In the genomic region with DNA sequence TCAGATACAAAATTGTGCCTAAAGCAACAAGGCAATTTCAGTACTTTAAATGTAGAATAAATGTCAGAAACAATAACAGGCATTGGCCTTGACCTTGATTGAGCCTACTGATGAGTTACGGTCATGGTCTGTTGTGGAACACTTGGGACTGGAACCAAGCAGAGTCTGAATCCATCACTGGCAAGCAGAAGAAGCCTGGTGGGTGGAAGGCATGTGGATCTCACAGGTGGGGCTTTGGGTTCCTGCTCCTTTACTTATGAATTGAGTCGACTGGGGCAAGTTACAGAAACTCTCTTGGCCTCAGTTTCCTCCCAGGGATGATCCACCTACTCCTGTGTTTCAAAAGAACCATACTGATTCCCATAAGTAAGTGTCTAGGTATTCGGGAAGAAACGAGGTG, we compare ENCODE assay signal across 35 cellular contexts.
"Had no signal": no experiment of that assay in that cellular context is flagged by ENCODE, and none has a peak within 500 bp of the region (broad histone marks: within the 10 kb centered on the region; RNA-seq: fewer than 3 reads in every experiment).

No MANE protein-coding gene starts in this region.

- H3K27me3 ChIP-seq: ascending aorta, cardiac muscle cell had no signal

- ATAC-seq: activated CD8-positive, alpha-beta memory T cell treated with anti-CD3 and anti-CD28 coated beads, Interleukin-2, amount 10 ng/mL, durations not matched to agents 7 days and 5 days; activated CD8-positive, alpha-beta T cell treated with anti-CD3 and anti-CD28 coated beads for 36 hours; activated naive CD8-positive, alpha-beta T cell treated with anti-CD3 and anti-CD28 coated beads, Interleukin-2, amount 50 U/mL, for 24 hours had no signal

- H3K4me1 Mint-ChIP-seq: activated B cell treated with CpG ODN at 0.5 μM for 24 hours; activated CD4-positive, alpha-beta T cell treated with anti-CD3 and anti-CD28 coated beads, Interleukin-2, amount 10 ng/mL, durations not matched to agents 24 days and 14 days; activated CD8-positive, alpha-beta memory T cell treated with anti-CD3 and anti-CD28 coated beads, Interleukin-2, amount 10 ng/mL, durations not matched to agents 7 days and 5 days; activated naive CD4-positive, alpha-beta T cell treated with anti-CD3 and anti-CD28 coated beads, Interleukin-2, amount 10 ng/mL, durations not matched to agents 7 days and 5 days; activated naive CD4-positive, alpha-beta T cell treated with anti-CD3 and anti-CD28 coated beads, Interleukin-2, amount 50 U/mL, for 24 hours; activated naive CD8-positive, alpha-beta T cell treated with anti-CD3 and anti-CD28 coated beads, Interleukin-2, amount 10 ng/mL, durations not matched to agents 7 days and 5 days; activated naive CD8-positive, alpha-beta T cell treated with anti-CD3 and anti-CD28 coated beads, Interleukin-2, amount 50 U/mL, for 24 hours had no signal

- H3K9me3 Mint-ChIP-seq: activated naive CD4-positive, alpha-beta T cell treated with anti-CD3 and anti-CD28 coated beads, Interleukin-2, amount 50 U/mL, for 24 hours had no signal

- H3K4me1 ChIP-seq: ascending aorta had no signal

- H3K4me3 ChIP-seq: ascending aorta, cardiac muscle cell had no signal

- DNase-seq: activated B cell treated with CpG ODN at 0.5 μM for 24 hours; activated CD4-positive, alpha-beta memory T cell treated with anti-CD3 and anti-CD28 coated beads for 36 hours; activated CD4-positive, alpha-beta T cell treated with anti-CD3 and anti-CD28 coated beads for 4 hours; activated CD4-positive, alpha-beta T cell treated with anti-CD3 and anti-CD28 coated beads, Interleukin-2, amount 10 ng/mL, durations not matched to agents 24 days and 14 days; activated CD4-positive, alpha-beta T cell treated with anti-CD3 and anti-CD28 coated beads, Interleukin-2, amount 50 U/mL, for 1 hour; activated CD4-positive, alpha-beta T cell treated with anti-CD3 and anti-CD28 coated beads, Interleukin-2, amount 50 U/mL, for 4 hours; activated CD4-positive, CD25-positive, alpha-beta regulatory T cell treated with anti-CD3 and anti-CD28 coated beads, Interleukin-2, amount 50 U/mL, for 72 hours; activated CD8-positive, alpha-beta memory T cell treated with anti-CD3 and anti-CD28 coated beads, Interleukin-2, amount 10 ng/mL, durations not matched to agents 7 days and 5 days; activated CD8-positive, alpha-beta memory T cell treated with anti-CD3 and anti-CD28 coated beads, Interleukin-2, amount 50 U/mL, for 48 hours; activated CD8-positive, alpha-beta T cell treated with anti-CD3 and anti-CD28 coated beads for 36 hours; activated effector memory CD4-positive, alpha-beta T cell treated with Interleukin-2 at 50 U/mL for 16 hours; activated gamma-delta T cell; activated naive CD4-positive, alpha-beta T cell treated with anti-CD3 and anti-CD28 coated beads, Interleukin-2, amount 10 ng/mL, durations not matched to agents 7 days and 5 days; activated naive CD4-positive, alpha-beta T cell treated with Interleukin-2 at 50 U/mL for 16 hours; activated naive CD8-positive, alpha-beta T cell treated with anti-CD3 and anti-CD28 coated beads, Interleukin-2, amount 10 ng/mL, durations not matched to agents 7 days and 5 days; activated naive CD8-positive, alpha-beta T cell treated with anti-CD3 and anti-CD28 coated beads, Interleukin-2, amount 50 U/mL, for 24 hours; activated T-cell treated with anti-CD3 and anti-CD28 coated beads, Interleukin-2, amount 50 U/mL, for 24 hours; activated T-cell treated with anti-CD3 and anti-CD28 coated beads, Interleukin-2, amount 50 U/mL, for 48 hours; amygdala; anterior cingulate cortex; SW 1271; T-helper 1 cell; T-helper 2 cell; T-helper 9 cell had no signal

- H3K27ac Mint-ChIP-seq: activated B cell treated with CpG ODN at 0.5 μM for 24 hours; activated CD4-positive, alpha-beta memory T cell treated with anti-CD3 and anti-CD28 coated beads for 36 hours; activated CD4-positive, alpha-beta T cell treated with anti-CD3 and anti-CD28 coated beads, Interleukin-2, amount 10 ng/mL, durations not matched to agents 24 days and 14 days; activated CD8-positive, alpha-beta memory T cell treated with anti-CD3 and anti-CD28 coated beads, Interleukin-2, amount 10 ng/mL, durations not matched to agents 7 days and 5 days; activated CD8-positive, alpha-beta T cell treated with anti-CD3 and anti-CD28 coated beads for 36 hours; activated naive CD4-positive, alpha-beta T cell treated with anti-CD3 and anti-CD28 coated beads, Interleukin-2, amount 10 ng/mL, durations not matched to agents 7 days and 5 days; activated naive CD4-positive, alpha-beta T cell treated with anti-CD3 and anti-CD28 coated beads, Interleukin-2, amount 50 U/mL, for 24 hours; activated naive CD8-positive, alpha-beta T cell; activated naive CD8-positive, alpha-beta T cell treated with anti-CD3 and anti-CD28 coated beads, Interleukin-2, amount 10 ng/mL, durations not matched to agents 7 days and 5 days; activated naive CD8-positive, alpha-beta T cell treated with anti-CD3 and anti-CD28 coated beads, Interleukin-2, amount 50 U/mL, for 24 hours; activated T-cell treated with anti-CD3 and anti-CD28 coated beads, Interleukin-2, amount 50 U/mL, for 24 hours; activated T-helper 2 cell treated with anti-CD3 and anti-CD28 coated beads, Interferon-gamma antibody, Interleukin-2, Interleukin-4, amounts not matched to agents 10 μg/mL and 5 μg/mL and 100 μg/mL, durations not matched to agents 14 hours and 24 hours and 36 hours; brain; T-helper 1 cell treated with Interleukin-12 subunit alpha and Interleukin-12 subunit beta and Interleukin-4 antibody, amounts not matched to agents 30 μg/mL and 1 μg/mL, for 36 hours; T-helper 2 cell treated with Interferon-gamma antibody and Interleukin-4, amounts not matched to agents 5 μg/mL and 100 μg/mL, for 36 hours had no signal

- H3K36me3 Mint-ChIP-seq: activated CD4-positive, alpha-beta memory T cell treated with anti-CD3 and anti-CD28 coated beads for 36 hours; activated CD8-positive, alpha-beta memory T cell treated with anti-CD3 and anti-CD28 coated beads, Interleukin-2, amount 10 ng/mL, durations not matched to agents 7 days and 5 days; activated naive CD4-positive, alpha-beta T cell treated with anti-CD3 and anti-CD28 coated beads, Interleukin-2, amount 10 ng/mL, durations not matched to agents 7 days and 5 days; activated naive CD4-positive, alpha-beta T cell treated with anti-CD3 and anti-CD28 coated beads, Interleukin-2, amount 50 U/mL, for 24 hours; activated naive CD8-positive, alpha-beta T cell; activated naive CD8-positive, alpha-beta T cell treated with anti-CD3 and anti-CD28 coated beads, Interleukin-2, amount 10 ng/mL, durations not matched to agents 7 days and 5 days; brain had no signal

- H3K27ac ChIP-seq: ascending aorta, cardiac muscle cell, VCaP had no signal

- FAIRE-seq: bronchial epithelial cell, TTC549 had no signal

- H3K4me3 Mint-ChIP-seq: activated B cell treated with CpG ODN at 0.5 μM for 24 hours; activated CD4-positive, alpha-beta memory T cell treated with anti-CD3 and anti-CD28 coated beads for 36 hours; activated CD4-positive, alpha-beta T cell treated with anti-CD3 and anti-CD28 coated beads, Interleukin-2, amount 10 ng/mL, durations not matched to agents 24 days and 14 days; activated CD8-positive, alpha-beta memory T cell treated with anti-CD3 and anti-CD28 coated beads, Interleukin-2, amount 10 ng/mL, durations not matched to agents 7 days and 5 days; activated CD8-positive, alpha-beta T cell treated with anti-CD3 and anti-CD28 coated beads for 36 hours; activated naive CD4-positive, alpha-beta T cell treated with anti-CD3 and anti-CD28 coated beads, Interleukin-2, amount 10 ng/mL, durations not matched to agents 7 days and 5 days; activated naive CD4-positive, alpha-beta T cell treated with anti-CD3 and anti-CD28 coated beads, Interleukin-2, amount 50 U/mL, for 24 hours; activated naive CD8-positive, alpha-beta T cell; activated naive CD8-positive, alpha-beta T cell treated with anti-CD3 and anti-CD28 coated beads, Interleukin-2, amount 10 ng/mL, durations not matched to agents 7 days and 5 days; activated naive CD8-positive, alpha-beta T cell treated with anti-CD3 and anti-CD28 coated beads, Interleukin-2, amount 50 U/mL, for 24 hours; activated T-cell treated with anti-CD3 and anti-CD28 coated beads, Interleukin-2, amount 50 U/mL, for 24 hours; brain; T-helper 1 cell treated with Interleukin-12 subunit alpha and Interleukin-12 subunit beta and Interleukin-4 antibody, amounts not matched to agents 30 μg/mL and 1 μg/mL, for 36 hours; T-helper 2 cell treated with Interferon-gamma antibody and Interleukin-4, amounts not matched to agents 5 μg/mL and 100 μg/mL, for 36 hours had no signal

- H3K36me3 ChIP-seq: ascending aorta, cardiac muscle cell had no signal
